9 cellular contexts compared by ENCODE assay signal in the genomic region with DNA sequence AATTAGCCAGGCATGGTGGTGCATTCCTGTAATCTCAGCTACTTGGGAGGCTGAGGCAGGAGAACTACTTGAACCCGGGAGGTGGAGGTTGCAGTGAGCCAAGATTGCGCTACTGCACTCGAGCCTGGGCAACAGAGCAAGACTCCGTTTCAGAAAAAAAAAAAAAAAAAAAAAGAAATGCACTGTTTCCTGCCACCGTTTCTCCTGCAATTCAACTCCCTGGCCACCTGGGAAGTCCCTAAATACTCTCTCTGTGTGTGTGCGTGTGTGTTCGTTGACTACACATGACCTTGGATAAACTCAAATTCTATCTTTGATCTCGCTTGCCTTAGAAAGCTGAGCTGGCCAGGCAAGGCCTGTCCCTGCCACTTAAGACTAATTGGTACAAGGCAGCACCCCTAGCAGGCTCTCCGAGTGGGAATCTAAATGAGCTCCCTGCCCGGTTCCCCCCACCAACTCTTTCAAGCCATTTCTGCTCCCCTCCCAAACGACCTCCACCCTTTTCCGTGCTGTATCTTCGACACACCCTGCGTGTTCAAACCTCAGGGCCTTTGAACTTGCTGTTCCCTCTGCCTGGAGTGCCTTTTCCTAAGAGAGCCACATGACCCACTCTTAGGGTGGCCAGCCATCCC. TPM values are rescaled to one million over a fixed set of nuclear protein-coding genes. Genes with fewer than 3 reads are reported as not detected.
A peak's percentile ranks its signal among the peaks of the same experiment; 100 is the strongest.
DNase-seq lines count a peak whose midpoint lies in the region.
"Had no signal": no experiment of that assay in that cellular context is flagged by ENCODE, and none has a peak within 500 bp of the region (broad histone marks: within the 10 kb centered on the region; RNA-seq: fewer than 3 reads in every experiment).

No MANE protein-coding gene starts in this region.

- H3K9me3 Mint-ChIP-seq in activated naive CD4-positive, alpha-beta T cell treated with anti-CD3 and anti-CD28 coated beads, Interleukin-2, amount 50 U/mL, for 24 hours = no peaks in the 10 kb centered on the region

- no peaks in the 10 kb centered on the region for H3K36me3 ChIP-seq in thymus (ENCODE audit: control insufficient read depth, insufficient read depth)

- H3K27ac Mint-ChIP-seq in activated naive CD4-positive, alpha-beta T cell treated with anti-CD3 and anti-CD28 coated beads, Interleukin-2, amount 50 U/mL, for 24 hours = peak overlapping the region; percentile 67

- DNase-seq in activated naive CD4-positive, alpha-beta T cell (lab: John Stamatoyannopoulos, UW) = no peak
- DNase-seq in NCI-H510A treated with DMSO at 0.1 percent for 48 hours (lab: John Stamatoyannopoulos, UW) (peak; percentile 84), fibroblast of peridontal ligament (ENCODE audit: extremely low read depth) (peak; percentile 12), NCI-H1105 treated with DMSO at 0.1 percent for 48 hours (lab: John Stamatoyannopoulos, UW) (no peak), NCI-H1092 treated with DMSO at 0.1 percent for 48 hours (lab: John Stamatoyannopoulos, UW) (no peak), DMS114 treated with DMSO at 0.1 percent for 48 hours (lab: John Stamatoyannopoulos, UW; ENCODE audit: unreplicated experiment) (no peak)
- DNase-seq: activated CD8-positive, alpha-beta memory T cell treated with anti-CD3 and anti-CD28 coated beads, Interleukin-2, amount 50 U/mL, for 48 hours had no signal

- peak overlapping the region; percentile 53 for H3K27ac ChIP-seq in thymus (ENCODE audit: low read depth)

- no peaks in the 10 kb centered on the region for H3K9me3 ChIP-seq in thymus (ENCODE audit: control insufficient read depth)

- WGBS in thymus = 71% methylated on average over 14 of the region's 14 CpGs

- H3K4me1 Mint-ChIP-seq in activated naive CD4-positive, alpha-beta T cell treated with anti-CD3 and anti-CD28 coated beads, Interleukin-2, amount 50 U/mL, for 24 hours = peaks cover 13% of the 10 kb centered on the region

- H3K4me3 Mint-ChIP-seq in activated naive CD4-positive, alpha-beta T cell treated with anti-CD3 and anti-CD28 coated beads, Interleukin-2, amount 50 U/mL, for 24 hours = no peak overlapping the region

- no peaks in the 10 kb centered on the region for H3K27me3 Mint-ChIP-seq in activated naive CD4-positive, alpha-beta T cell treated with anti-CD3 and anti-CD28 coated beads, Interleukin-2, amount 50 U/mL, for 24 hours

- H3K4me3 ChIP-seq in thymus (ENCODE audit: low read length) = no peak overlapping the region

- no peaks in the 10 kb centered on the region for H3K27me3 ChIP-seq in thymus (ENCODE audit: control insufficient read depth, insufficient read depth)

- no peaks in the 10 kb centered on the region for H3K36me3 Mint-ChIP-seq in activated naive CD4-positive, alpha-beta T cell treated with anti-CD3 and anti-CD28 coated beads, Interleukin-2, amount 50 U/mL, for 24 hours

- no peaks in the 10 kb centered on the region for H3K4me1 ChIP-seq in thymus (ENCODE audit: control insufficient read depth, insufficient read depth, low read length)

RNA-seq across cellular contexts. Expression of a gene that starts 5.2 kb away (rescaled TPM):
- polyA plus RNA-seq in thymus = 37.5 TPM

RNA-seq across cellular contexts. Expression of a gene that starts 20.3 kb away (rescaled TPM):
- 20.4 TPM for polyA plus RNA-seq in thymus

RNA-seq across cellular contexts. Expression of a gene that starts 52.4 kb away (rescaled TPM):
- polyA plus RNA-seq in thymus = 17.3 TPM

RNA-seq across cellular contexts. Expression of a gene that starts 56.2 kb away (rescaled TPM):
- 40.0 TPM for polyA plus RNA-seq in thymus

Comparison
In these comparisons a context has a peak if more than half of its experiments do, and no peak if none do; other contexts are left out.
1. DNase-seq: peak in NCI-H510A treated with DMSO at 0.1 percent for 48 hours (single experiment) and fibroblast of peridontal ligament (single experiment); none in activated naive CD4-positive, alpha-beta T cell (0 of 4), NCI-H1105 treated with DMSO at 0.1 percent for 48 hours (single experiment), NCI-H1092 treated with DMSO at 0.1 percent for 48 hours (single experiment) and DMS114 treated with DMSO at 0.1 percent for 48 hours (single experiment).